Comparison of ENCODE assay signal across 2 cellular contexts in genomic region chr2:218615868-218616315, GRCh38.
TF ChIP-seq lines count a peak whose summit lies in the region.

No MANE protein-coding gene starts in this region.

TF ChIP-seq in A549, 52 proteins besides CTCF, POLR2A, EP300 and RAD21:
- TF ChIP-seq RNF2 (IDR thresholded peaks at IDR 0.05; ENCODE audit: borderline replicate concordance, low read depth) (no peak), POLR2AphosphoS2 (conservative IDR thresholded peaks at IDR 0.05; ENCODE audit: low read length) (no peak), EHF (CRISPR knock-in tag; IDR thresholded peaks at IDR 0.05) (no peak), PBX3 (IDR thresholded peaks at IDR 0.05) (no peak), CBX2 (IDR thresholded peaks at IDR 0.05; ENCODE audit: borderline replicate concordance, low read depth) (no peak), HOXB5 (CRISPR knock-in tag; IDR thresholded peaks at IDR 0.05) (no peak), TFCP2L1 (CRISPR knock-in tag; IDR thresholded peaks at IDR 0.05) (no peak)

TF ChIP-seq in H1, 55 proteins besides CTCF, POLR2A, EP300 and RAD21:
- TF ChIP-seq CBX8 (IDR thresholded peaks at IDR 0.05; ENCODE audit: borderline replicate concordance, low read depth, low read length): no peak
- no peak for TF ChIP-seq ATF3 (IDR thresholded peaks at IDR 0.05; ENCODE audit: insufficient read depth, low read depth, low read length)
- TF ChIP-seq RFX5 (IDR thresholded peaks at IDR 0.05; ENCODE audit: borderline replicate concordance, low read depth, low read length): no peak
- TF ChIP-seq E2F6 (IDR thresholded peaks at IDR 0.05): no peak
- TF ChIP-seq KDM5A (IDR thresholded peaks at IDR 0.05; ENCODE audit: low read length): no peak
- no peak for TF ChIP-seq SP4 (IDR thresholded peaks at IDR 0.05; ENCODE audit: low read length)
- TF ChIP-seq SRF (IDR thresholded peaks at IDR 0.05; ENCODE audit: low read depth, low read length): no peak
- TF ChIP-seq CREB1 (IDR thresholded peaks at IDR 0.05): no peak
- no peak for TF ChIP-seq PHF8 (conservative IDR thresholded peaks at IDR 0.05; ENCODE audit: low read depth, low read length)
- no peak for TF ChIP-seq BACH1 (IDR thresholded peaks at IDR 0.05; ENCODE audit: low read length)
- TF ChIP-seq CEBPB (IDR thresholded peaks at IDR 0.05; ENCODE audit: low read depth, low read length): no peak
- TF ChIP-seq RXRA (IDR thresholded peaks at IDR 0.05; ENCODE audit: insufficient read depth, low read depth, low read length): no peak
- no peak for TF ChIP-seq FOSL1 (IDR thresholded peaks at IDR 0.05; ENCODE audit: insufficient read depth, low read depth, low read length)
- no peak for TF ChIP-seq TCF12 (IDR thresholded peaks at IDR 0.05; ENCODE audit: low read depth, low read length)
- no peak for TF ChIP-seq CHD2 (IDR thresholded peaks at IDR 0.05; ENCODE audit: low read length)
- no peak for TF ChIP-seq BCL11A (IDR thresholded peaks at IDR 0.05; ENCODE audit: low read depth in 2 of 2, low read length in 2 of 2)
- TF ChIP-seq POU5F1 (IDR thresholded peaks at IDR 0.05; ENCODE audit: low read depth, low read length): no peak
- no peak for TF ChIP-seq JUN (IDR thresholded peaks at IDR 0.05; ENCODE audit: low read depth, low read length)
- TF ChIP-seq BRCA1 (IDR thresholded peaks at IDR 0.05; ENCODE audit: low read depth, low read length): no peak
- no peak for TF ChIP-seq CHD7 (IDR thresholded peaks at IDR 0.05; ENCODE audit: insufficient replicate concordance, low read length)
TF ChIP-seq in H1: peak in this region for 0.
